In genomic region chr2:55050133-55050994, GRCh38 we compare ENCODE assay signal across 1 cellular context.
TF ChIP-seq lines count a peak whose summit lies in the region.

Gene RTN4, minus strand, starts transcription at chr2:55050451. Its CDS starts 151 bp downstream, at chr2:55050300.

TF ChIP-seq in HepG2, 621 proteins besides CTCF, POLR2A, EP300 and RAD21 (continued from another document and continues in another):
- TF ChIP-seq ATRX (CRISPR knock-in tag; IDR thresholded peaks at IDR 0.05; ENCODE audit: borderline replicate concordance) (no peak), ETS1 (CRISPR knock-in tag; IDR thresholded peaks at IDR 0.05) (peak; percentile 83; the same call in 1 of the 2 replicates), ZNF451 (CRISPR knock-in tag; IDR thresholded peaks at IDR 0.05) (peak; percentile 85; the same call in 1 of the 2 replicates), SAFB2 (CRISPR knock-in tag; IDR thresholded peaks at IDR 0.05; ENCODE audit: borderline replicate concordance, low read depth) (peak; percentile 89; the same call in 1 of the 2 replicates), SIN3B (IDR thresholded peaks at IDR 0.05; ENCODE audit: low read length) (no peak), CAMTA2 (CRISPR knock-in tag; IDR thresholded peaks at IDR 0.05; ENCODE audit: borderline replicate concordance) (0 out of 2 replicates have a peak, but pooled peaks have one; percentile 58), U2AF2 (IDR thresholded peaks at IDR 0.05; ENCODE audit: low read depth, low read length) (no peak), NFAT5 (CRISPR knock-in tag; IDR thresholded peaks at IDR 0.05) (peak; percentile 52; the same call in 1 of the 2 replicates), STAT6 (CRISPR knock-in tag; IDR thresholded peaks at IDR 0.05; ENCODE audit: borderline replicate concordance) (no peak), FUBP1 (CRISPR knock-in tag; IDR thresholded peaks at IDR 0.05; ENCODE audit: borderline replicate concordance) (no peak), ZNF24 (IDR thresholded peaks at IDR 0.05) (no peak), ZNF777 (CRISPR knock-in tag; IDR thresholded peaks at IDR 0.05) (peak; percentile 81), PBX3 (CRISPR knock-in tag; IDR thresholded peaks at IDR 0.05; ENCODE audit: borderline replicate concordance) (no peak; the same call in 1 of the 2 replicates), ZNF432 (CRISPR knock-in tag; IDR thresholded peaks at IDR 0.05; ENCODE audit: borderline replicate concordance) (no peak), ZNF431 (CRISPR knock-in tag; IDR thresholded peaks at IDR 0.05; ENCODE audit: borderline replicate concordance, low read depth) (0 out of 2 replicates have a peak, but pooled peaks have one; percentile 64), HNRNPK (IDR thresholded peaks at IDR 0.05; ENCODE audit: low read depth, low read length, poor library complexity, severe bottlenecking) (peak; percentile 75), ZNF75D (CRISPR knock-in tag; IDR thresholded peaks at IDR 0.05; ENCODE audit: borderline replicate concordance) (no peak), GMEB1 (CRISPR knock-in tag; IDR thresholded peaks at IDR 0.05; ENCODE audit: borderline replicate concordance) (peak; percentile 81), ZNF224 (CRISPR knock-in tag; IDR thresholded peaks at IDR 0.05) (no peak), DPF2 (CRISPR knock-in tag; IDR thresholded peaks at IDR 0.05; ENCODE audit: borderline replicate concordance, low read depth) (0 out of 2 replicates have a peak, but pooled peaks have one; percentile 49), CBX2 (IDR thresholded peaks at IDR 0.05; ENCODE audit: low read depth, low read length) (no peak), CBX2 (CRISPR knock-in tag; IDR thresholded peaks at IDR 0.05; ENCODE audit: low read depth) (no peak), ZNF790 (CRISPR knock-in tag; IDR thresholded peaks at IDR 0.05; ENCODE audit: borderline replicate concordance) (peak; percentile 83; the same call in 1 of the 2 replicates), ZNF550 (CRISPR knock-in tag; IDR thresholded peaks at IDR 0.05; ENCODE audit: borderline replicate concordance) (no peak), PBX2 (CRISPR knock-in tag; IDR thresholded peaks at IDR 0.05) (peak; percentile 96), ETV6 (CRISPR knock-in tag; conservative IDR thresholded peaks at IDR 0.05) (peak; percentile 80), YEATS4 (CRISPR knock-in tag; IDR thresholded peaks at IDR 0.05; ENCODE audit: borderline replicate concordance) (peak; percentile 83), ZNF20 (CRISPR knock-in tag; IDR thresholded peaks at IDR 0.05) (no peak), ZNF629 (CRISPR knock-in tag; conservative IDR thresholded peaks at IDR 0.05) (no peak; the same call in 1 of the 2 replicates), MTERF4 (CRISPR knock-in tag; IDR thresholded peaks at IDR 0.05) (no peak; the same call in 1 of the 2 replicates), ZKSCAN8 (CRISPR knock-in tag; IDR thresholded peaks at IDR 0.05; ENCODE audit: borderline replicate concordance) (peak; percentile 38; the same call in 1 of the 2 replicates), GABPA (IDR thresholded peaks at IDR 0.05; ENCODE audit: low read depth, low read length) (peak; percentile 46), GABPA (CRISPR knock-in tag; IDR thresholded peaks at IDR 0.05; ENCODE audit: low read depth) (peak; percentile 86), SPEN (CRISPR knock-in tag; IDR thresholded peaks at IDR 0.05; ENCODE audit: low read depth) (peak; percentile 85), HIC2 (CRISPR knock-in tag; IDR thresholded peaks at IDR 0.05; ENCODE audit: low read depth) (peak; percentile 61; the same call in 1 of the 2 replicates), FOSL1 (CRISPR knock-in tag; IDR thresholded peaks at IDR 0.05; ENCODE audit: borderline replicate concordance) (peak; percentile 87)
